ENCODE assay signal across 15 cellular contexts in genomic region chr10:3423411-3423810, GRCh38.
"Had no signal": no experiment of that assay in that cellular context is flagged by ENCODE, and none has a peak within 500 bp of the region (broad histone marks: within the 10 kb centered on the region; RNA-seq: fewer than 3 reads in every experiment).

No MANE protein-coding gene starts in this region.

- DNase-seq: activated CD8-positive, alpha-beta memory T cell treated with anti-CD3 and anti-CD28 coated beads, Interleukin-2, amount 50 U/mL, for 4 hours; activated CD8-positive, alpha-beta T cell treated with anti-CD3 and anti-CD28 coated beads for 36 hours; dermis blood vessel endothelial cell; hypothalamus; kidney glomerular epithelial cell; mammary epithelial cell; natural killer cell; pancreas; stimulated activated CD4-positive, alpha-beta T cell treated with anti-CD3 and anti-CD28 coated beads, Interleukin-15, amount 100 ng/mL, for 24 hours; stimulated activated CD4-positive, alpha-beta T cell treated with anti-CD3 and anti-CD28 coated beads, Interleukin-4, amount 100 ng/mL, for 24 hours; T-helper 9 cell; testis had no signal

- H3K4me3 ChIP-seq: pancreas, testis, vagina had no signal

- H3K4me3 Mint-ChIP-seq: activated CD8-positive, alpha-beta T cell treated with anti-CD3 and anti-CD28 coated beads for 36 hours; natural killer cell; stimulated activated naive CD8-positive, alpha-beta T cell treated with anti-CD3 and anti-CD28 coated beads, Interleukin-15, Interleukin-2, amounts not matched to agents 100 ng/mL and 50 ng/mL, for 24 hours had no signal

- H3K27ac ChIP-seq: pancreas, testis, vagina, VCaP had no signal

- ATAC-seq: activated CD8-positive, alpha-beta T cell treated with anti-CD3 and anti-CD28 coated beads for 36 hours; natural killer cell had no signal

- H3K4me1 ChIP-seq: pancreas, testis had no signal

- H3K9me3 Mint-ChIP-seq: activated CD8-positive, alpha-beta T cell treated with anti-CD3 and anti-CD28 coated beads for 36 hours; natural killer cell; stimulated activated naive CD8-positive, alpha-beta T cell treated with anti-CD3 and anti-CD28 coated beads, Interleukin-15, Interleukin-2, amounts not matched to agents 100 ng/mL and 50 ng/mL, for 24 hours had no signal

- H3K27ac Mint-ChIP-seq: activated CD8-positive, alpha-beta T cell treated with anti-CD3 and anti-CD28 coated beads for 36 hours; stimulated activated naive CD8-positive, alpha-beta T cell treated with anti-CD3 and anti-CD28 coated beads, Interleukin-15, Interleukin-2, amounts not matched to agents 100 ng/mL and 50 ng/mL, for 24 hours had no signal

- H3K9me3 ChIP-seq: pancreas, testis, vagina had no signal

- H3K36me3 Mint-ChIP-seq: natural killer cell had no signal

- H3K27me3 ChIP-seq: pancreas, testis, vagina had no signal

- H3K36me3 ChIP-seq: pancreas, vagina had no signal
